ENCODE assay signal across 1 cellular context in the genomic region with DNA sequence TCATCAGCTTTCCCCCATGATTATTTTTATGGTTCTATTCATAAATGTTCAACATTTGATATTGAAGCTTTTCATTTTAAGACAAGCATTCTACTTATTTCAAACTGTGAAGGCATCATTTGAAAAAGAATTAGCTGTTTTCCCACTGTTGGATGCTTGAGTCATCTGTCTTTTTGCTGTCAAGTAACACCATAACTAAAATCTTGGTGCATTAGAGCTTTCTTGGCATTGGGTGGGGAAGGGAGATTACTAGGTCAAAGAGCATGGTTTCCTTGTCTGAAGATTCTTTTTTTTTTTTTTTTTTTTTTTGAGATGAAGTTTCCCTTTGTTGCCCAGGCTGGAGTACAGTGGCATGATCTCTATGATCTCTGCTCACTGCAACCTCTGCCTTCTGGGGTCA.
TF ChIP-seq lines count a peak whose summit lies in the region.

No MANE protein-coding gene starts in this region.

TF ChIP-seq in K562, 482 proteins besides CTCF, POLR2A, EP300 and RAD21 (continued from another document):
- TF ChIP-seq ATF1 (CRISPR knock-in tag; IDR thresholded peaks at IDR 0.05) (no peak), ATF1 (tag; IDR thresholded peaks at IDR 0.05) (no peak)
TF ChIP-seq in K562: peak in this region for 0.
